In the genomic region with DNA sequence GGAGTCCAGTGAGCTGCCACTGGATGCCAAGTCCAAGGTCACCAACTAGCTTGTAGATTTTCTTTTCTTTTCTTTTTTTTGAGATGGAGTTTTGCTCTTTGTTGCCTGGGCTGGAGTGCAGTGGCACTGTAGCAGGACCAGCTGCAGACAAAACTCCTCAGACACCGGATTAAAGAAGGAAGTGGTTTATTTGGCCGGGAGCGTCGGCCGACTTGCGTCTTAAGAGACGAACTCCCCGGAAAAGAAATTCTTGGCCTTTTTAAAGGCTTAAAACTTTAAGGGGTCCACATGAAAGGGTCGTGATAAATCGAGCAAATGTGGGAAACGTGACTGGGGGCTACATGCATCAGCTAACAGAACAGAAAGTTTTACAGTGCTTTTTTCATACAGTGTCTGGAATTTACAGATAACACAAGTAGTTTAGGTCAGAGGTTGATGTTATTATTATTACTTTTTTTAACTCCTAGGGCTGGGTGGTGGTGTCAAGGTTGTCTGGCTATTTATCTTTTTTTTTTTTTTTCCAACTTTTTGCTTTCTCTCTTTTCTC, we compare ENCODE assay signal across 27 cellular contexts. TPM values are rescaled to one million over a fixed set of nuclear protein-coding genes. Genes with fewer than 3 reads are reported as not detected.
"Had no signal": no experiment of that assay in that cellular context is flagged by ENCODE, and none has a peak within 500 bp of the region (broad histone marks: within the 10 kb centered on the region; RNA-seq: fewer than 3 reads in every experiment).

No MANE protein-coding gene starts in this region.

- DNase-seq: activated CD8-positive, alpha-beta T cell treated with anti-CD3 and anti-CD28 coated beads for 36 hours; amygdala; effector CD8-positive, alpha-beta T cell; gastrocnemius medialis; heart left ventricle; left lung; stimulated activated CD4-positive, alpha-beta T cell treated with anti-CD3 and anti-CD28 coated beads, Interleukin-12 subunit alpha, Interleukin-12 subunit beta, amount 100 ng/mL, for 4 hours; stimulated activated CD4-positive, alpha-beta T cell treated with anti-CD3 and anti-CD28 coated beads, Interleukin-1b, Interleukin-23, amount 100 ng/mL, for 48 hours; stimulated activated CD8-positive, alpha-beta memory T cell treated with anti-CD3 and anti-CD28 coated beads, Interleukin-4, amount 100 ng/mL, for 48 hours; stimulated activated naive CD4-positive, alpha-beta T cell treated with Interleukin-2 at 50 U/mL for 16 hours; T-helper 1 cell; thyroid gland had no signal

- H3K27me3 ChIP-seq: cardiac muscle cell, gastrocnemius medialis, heart left ventricle, right atrium auricular region, thyroid gland had no signal

- H3K4me3 ChIP-seq: cardiac muscle cell, gastrocnemius medialis, heart left ventricle, left lung, neural progenitor cell, right atrium auricular region, thyroid gland had no signal

- H3K4me2 ChIP-seq: neural progenitor cell had no signal

- H3K27ac ChIP-seq: cardiac muscle cell, gastrocnemius medialis, heart left ventricle, left lung, neural progenitor cell, right atrium auricular region, thyroid gland had no signal

- H3K27ac Mint-ChIP-seq: activated CD8-positive, alpha-beta T cell treated with anti-CD3 and anti-CD28 coated beads for 36 hours; activated naive CD8-positive, alpha-beta T cell; activated T-helper 1 cell treated with anti-CD3 and anti-CD28 coated beads, Interleukin-12 subunit alpha, Interleukin-12 subunit beta, Interleukin-2, Interleukin-4 antibody, amounts not matched to agents 30 ng/mL and 10 ng/mL and 1 ng/mL, durations not matched to agents 14 hours and 24 hours and 36 hours; dendritic cell treated with granulocyte-macrophage colony-stimulating factor and Interleukin-4, amounts not matched to agents 40 ng/mL and 50 ng/mL, for 4 days; neural progenitor cell; progenitor cell of endocrine pancreas had no signal

- H3K4me3 Mint-ChIP-seq: activated CD8-positive, alpha-beta T cell treated with anti-CD3 and anti-CD28 coated beads for 36 hours; activated naive CD8-positive, alpha-beta T cell; activated T-helper 1 cell treated with anti-CD3 and anti-CD28 coated beads, Interleukin-12 subunit alpha, Interleukin-12 subunit beta, Interleukin-2, Interleukin-4 antibody, amounts not matched to agents 30 ng/mL and 10 ng/mL and 1 ng/mL, durations not matched to agents 14 hours and 24 hours and 36 hours; dendritic cell treated with granulocyte-macrophage colony-stimulating factor and Interleukin-4, amounts not matched to agents 40 ng/mL and 50 ng/mL, for 4 days; neural progenitor cell had no signal

- H3K9me3 Mint-ChIP-seq: activated CD8-positive, alpha-beta T cell treated with anti-CD3 and anti-CD28 coated beads for 36 hours had no signal

- H3K4me1 ChIP-seq: gastrocnemius medialis, neural progenitor cell, thyroid gland had no signal

- ATAC-seq: activated CD8-positive, alpha-beta T cell treated with anti-CD3 and anti-CD28 coated beads for 36 hours; esophagus mucosa; gastrocnemius medialis; heart left ventricle; left lung had no signal

- H2AFZ ChIP-seq: neural progenitor cell had no signal

- H3K9me3 ChIP-seq: gastrocnemius medialis, heart left ventricle, right atrium auricular region, thyroid gland had no signal

- H3K9ac ChIP-seq: neural progenitor cell had no signal

- H3K36me3 ChIP-seq: cardiac muscle cell, gastrocnemius medialis, heart left ventricle, left lung, neural progenitor cell, right atrium auricular region, thyroid gland had no signal

RNA-seq across cellular contexts. Expression of a gene that starts 36.4 kb away (rescaled TPM):
- total RNA-seq: activated CD8-positive, alpha-beta T cell treated with anti-CD3 and anti-CD28 coated beads for 36 hours; activated T-helper 1 cell treated with anti-CD3 and anti-CD28 coated beads, Interleukin-12 subunit alpha, Interleukin-12 subunit beta, Interleukin-2, Interleukin-4 antibody, amounts not matched to agents 30 ng/mL and 10 ng/mL and 1 ng/mL, durations not matched to agents 14 hours and 24 hours and 36 hours; cardiac muscle cell; chondrocyte; esophagus mucosa; gastrocnemius medialis; heart left ventricle; kidney epithelial cell; lung microvascular endothelial cell; myocyte; osteoblast; right atrium auricular region; subcutaneous adipose tissue; thyroid gland; urinary bladder had no signal
- polyA plus RNA-seq: cardiac muscle cell, heart left ventricle, urinary bladder had no signal
